ENCODE assay signal across 8 cellular contexts in genomic region chr3:79517766-79518413, GRCh38.
DNase-seq lines count a peak whose midpoint lies in the region; ATAC-seq and TF ChIP-seq lines count a peak whose summit lies in the region.

No MANE protein-coding gene starts in this region.

- H3K27me3 ChIP-seq in NT2/D1 (ENCODE audit: insufficient read depth, insufficient read length), result peaks cover 3% of the 10 kb centered on the region

- DNase-seq in SIG-M5 treated with dmso at 0.1 percent for 504 hours (lab: John Stamatoyannopoulos, UW; ENCODE audit: unreplicated experiment) (peak; percentile 52), SIG-M5 (lab: John Stamatoyannopoulos, UW) (no peak), NT2/D1 (ENCODE audit: low read depth, low spot score) (peak; percentile 30), fibroblast of mammary gland (ENCODE audit: low read depth) (peak; percentile 35), superior temporal gyrus (ENCODE audit: extremely low spot score) (peak; percentile 74)
- no peak for DNase-seq in activated T-cell treated with anti-CD3 and anti-CD28 coated beads, Interleukin-2, amount 50 U/mL, for 48 hours

- ATAC-seq in GM21619 (IDR thresholded peaks at IDR 0.05; ENCODE audit: unreplicated experiment), result no peak
- ATAC-seq in GM21737 (IDR thresholded peaks at IDR 0.05; ENCODE audit: unreplicated experiment), result no peak

- TF ChIP-seq CTCF in fibroblast of mammary gland (conservative IDR thresholded peaks at IDR 0.05; ENCODE audit: control insufficient read depth, insufficient read depth, low read depth, low read length), result peak; percentile 62

- H3K36me3 ChIP-seq in NT2/D1 (ENCODE audit: insufficient read depth, insufficient read length, low read length), result no peaks in the 10 kb centered on the region

- H3K9me3 ChIP-seq in NT2/D1 (ENCODE audit: insufficient read depth, low read length), result no peaks in the 10 kb centered on the region

- H3K4me1 ChIP-seq in NT2/D1 (ENCODE audit: insufficient read depth, insufficient read length), result no peaks in the 10 kb centered on the region

- no peak overlapping the region for H3K4me3 ChIP-seq in NT2/D1 (ENCODE audit: insufficient read length, low read depth)
- H3K4me3 ChIP-seq in fibroblast of mammary gland (ENCODE audit: control insufficient read depth, low read depth, low read length), result no peak overlapping the region

- no peak overlapping the region for H3K9ac ChIP-seq in NT2/D1 (ENCODE audit: insufficient read length, low read depth)

Comparison
In these comparisons a context has a peak if more than half of its experiments do, and no peak if none do; other contexts are left out.
1. DNase-seq: peak in SIG-M5 treated with dmso at 0.1 percent for 504 hours (single experiment), NT2/D1 (single experiment), fibroblast of mammary gland (single experiment) and superior temporal gyrus (single experiment); none in SIG-M5 (single experiment) and activated T-cell treated with anti-CD3 and anti-CD28 coated beads, Interleukin-2, amount 50 U/mL, for 48 hours (0 of 2).